13 cellular contexts compared by ENCODE assay signal in the genomic region with DNA sequence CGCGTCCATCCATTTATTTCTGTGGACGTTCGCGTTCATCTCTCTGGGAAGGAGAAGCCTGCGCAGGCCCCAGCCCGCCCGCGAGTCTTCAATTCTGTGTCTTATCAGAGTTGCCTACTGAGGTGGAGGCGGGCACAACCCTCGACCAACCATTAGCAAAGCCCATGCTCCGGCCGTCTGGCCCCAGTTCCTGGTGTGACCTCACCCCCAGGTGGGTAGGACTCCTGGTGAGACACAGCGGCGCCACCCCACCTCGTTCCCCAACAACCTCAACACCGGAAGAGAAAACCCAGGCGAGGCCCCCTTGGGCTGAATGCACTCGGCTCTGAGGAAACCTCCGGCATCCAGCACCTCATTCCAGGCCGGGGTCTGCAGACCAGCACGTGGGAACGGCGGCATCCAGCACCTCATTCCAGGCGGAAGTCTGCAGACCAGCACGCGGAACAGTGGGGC. TPM values are rescaled to one million over a fixed set of nuclear protein-coding genes. Genes with fewer than 3 reads are reported as not detected.
DNase-seq lines count a peak whose midpoint lies in the region; ATAC-seq and TF ChIP-seq lines count a peak whose summit lies in the region.
"Had no signal": no experiment of that assay in that cellular context is flagged by ENCODE, and none has a peak within 500 bp of the region (broad histone marks: within the 10 kb centered on the region; RNA-seq: fewer than 3 reads in every experiment).

No MANE protein-coding gene starts in this region.

- no peaks in the 10 kb centered on the region for H3K27me3 ChIP-seq in H7 (ENCODE audit: control insufficient read depth, insufficient read depth, low read length)
- H3K27me3 ChIP-seq in right lobe of liver, result no peaks in the 10 kb centered on the region
- H3K27me3 ChIP-seq in sigmoid colon, result no peaks in the 10 kb centered on the region
- no peaks in the 10 kb centered on the region for H3K27me3 ChIP-seq in hepatocyte
- H3K27me3 ChIP-seq: ascending aorta, MG63, SJCRH30 had no signal

- DNase-seq in H7 (peak; percentile 56), activated B cell treated with CpG ODN at 0.5 μM for 24 hours (no peak), right lobe of liver (peak in 2 of 3 donors; percentile 32 to 53), sigmoid colon (no peak), NCI-H187 treated with DMSO at 0.1 percent for 48 hours (lab: John Stamatoyannopoulos, UW) (no peak), hepatocyte (ENCODE audit: low spot score) (no peak), DMS53 treated with DMSO at 0.1 percent for 48 hours (lab: John Stamatoyannopoulos, UW; ENCODE audit: unreplicated experiment) (no peak)
- DNase-seq: kidney glomerular epithelial cell, MG63, NCI-H2171, nucleus accumbens, SJCRH30 had no signal

- ATAC-seq in activated B cell treated with CpG ODN at 0.5 μM for 24 hours (ENCODE audit: low read depth) (no peak), right lobe of liver (no peak)

- H2AFZ ChIP-seq in hepatocyte, result no peak overlapping the region

- no peaks in the 10 kb centered on the region for H3K9me2 ChIP-seq in hepatocyte (replicated peaks; ENCODE audit: insufficient read depth)

- no peak overlapping the region for H3K4me3 Mint-ChIP-seq in activated B cell treated with CpG ODN at 0.5 μM for 24 hours

- H4K20me1 ChIP-seq in hepatocyte (ENCODE audit: insufficient read depth, poor library complexity, severe bottlenecking), result peaks cover 74% of the 10 kb centered on the region

- TF ChIP-seq CTCF in activated B cell treated with CpG ODN at 0.5 μM for 24 hours (IDR thresholded peaks at IDR 0.05) (no peak), right lobe of liver (IDR thresholded peaks at IDR 0.05) (no peak), sigmoid colon (IDR thresholded peaks at IDR 0.05) (no peak), hepatocyte (IDR thresholded peaks at IDR 0.05; ENCODE audit: poor library complexity) (no peak)

- peak overlapping the region; percentile 65 for H3K27ac Mint-ChIP-seq in activated B cell treated with CpG ODN at 0.5 μM for 24 hours

- H3K27ac ChIP-seq in right lobe of liver, result no peak overlapping the region
- peak overlapping the region; percentile 80 to 89 (median 82) for H3K27ac ChIP-seq in sigmoid colon
- no peak overlapping the region for H3K27ac ChIP-seq in hepatocyte
- H3K27ac ChIP-seq: SJCRH30 had no signal

- CTCF ChIA-PET in activated B cell treated with CpG ODN at 0.5 μM for 24 hours (lab: Charles Lee), result interaction anchor here (2.1 kb wide), 1 partner anchor 66 kb away, joined by 13 read pairs; no protein-coding TSS in a partner anchor

- peaks cover 5% of the 10 kb centered on the region for H3K36me3 ChIP-seq in H7 (replicated peaks; ENCODE audit: control insufficient read depth, insufficient read depth, low read length)
- H3K36me3 ChIP-seq in right lobe of liver, result peaks cover 0 to 12% (median under 1%) of the 10 kb centered on the region in 4 donors
- H3K36me3 ChIP-seq in sigmoid colon, result peaks cover 0 to 19% (median 16%) of the 10 kb centered on the region in 4 donors
- H3K36me3 ChIP-seq in hepatocyte (replicated peaks; ENCODE audit: insufficient read depth, low read depth), result no peaks in the 10 kb centered on the region

- intact Hi-C loops in activated B cell treated with CpG ODN at 0.5 μM for 24 hours (cut with micrococcal nuclease) (no loop called here), right lobe of liver (cut with DNase I) (loop anchor here (10.0 kb wide), 2 partner anchors 58 to 68 kb away; partner anchors contain the start of gene GALP (in 1 of the 2)), sigmoid colon (cut with DNase I) (no loop called here)

- H3K9me3 ChIP-seq in right lobe of liver (no peaks in the 10 kb centered on the region), sigmoid colon (no peaks in the 10 kb centered on the region), hepatocyte (ENCODE audit: low read depth) (no peaks in the 10 kb centered on the region)
- H3K9me3 ChIP-seq: ascending aorta, MG63, SJCRH30 had no signal

- peaks cover 66% of the 10 kb centered on the region for H3K4me1 Mint-ChIP-seq in activated B cell treated with CpG ODN at 0.5 μM for 24 hours

- peaks cover 90% of the 10 kb centered on the region for H3K79me2 ChIP-seq in hepatocyte

- WGBS in right lobe of liver (ENCODE audit: insufficient coverage, low coverage, low lambda C conversion rate, missing lambda C conversion rate), result 84% methylated on average over 19 of the region's 27 CpGs
- 48 to 84% methylated on average over 27 of the region's 27 CpGs for WGBS in sigmoid colon, 2 donors
- WGBS in hepatocyte (ENCODE audit: low lambda C conversion rate, missing lambda C conversion rate), result 88% methylated on average over 23 of the region's 27 CpGs

- no peaks in the 10 kb centered on the region for H3K9me3 Mint-ChIP-seq in activated B cell treated with CpG ODN at 0.5 μM for 24 hours

- no peaks in the 10 kb centered on the region for H3K27me3 Mint-ChIP-seq in activated B cell treated with CpG ODN at 0.5 μM for 24 hours

- H3K4me1 ChIP-seq in right lobe of liver (peaks cover 0 to 56% (median 29%) of the 10 kb centered on the region in 4 donors), sigmoid colon (peaks cover 0 to 69% (median 68%) of the 10 kb centered on the region in 4 donors), hepatocyte (ENCODE audit: insufficient read depth) (peaks cover 37% of the 10 kb centered on the region)

- POLR2A ChIA-PET in activated B cell treated with CpG ODN at 0.5 μM for 24 hours (lab: Charles Lee), result no interaction called here

- H3K4me2 ChIP-seq in hepatocyte, result no peak overlapping the region

- H3K36me3 Mint-ChIP-seq in activated B cell treated with CpG ODN at 0.5 μM for 24 hours (ENCODE audit: low read depth), result peaks cover 29% of the 10 kb centered on the region

- H3K4me3 ChIP-seq in H7 (ENCODE audit: insufficient read depth, low read depth, low read length) (no peak overlapping the region), right lobe of liver (no peak overlapping the region), sigmoid colon (no peak overlapping the region), hepatocyte (no peak overlapping the region)
- H3K4me3 ChIP-seq: ascending aorta, MG63, SJCRH30 had no signal

- no peak for TF ChIP-seq EP300 in sigmoid colon (IDR thresholded peaks at IDR 0.05)

- TF ChIP-seq POLR2A in right lobe of liver (IDR thresholded peaks at IDR 0.05) (no peak), sigmoid colon (IDR thresholded peaks at IDR 0.05) (no peak)

RNA-seq across cellular contexts. Expression of gene ZNF787, which starts 14.7 kb away (rescaled TPM):
- 84.2 and 95.4 TPM in 2 replicates for total RNA-seq in H7 (2014; rRNA removed; shearing (Covaris generic))
- total RNA-seq in activated B cell treated with CpG ODN at 0.5 μM for 24 hours, result 40.8 and 42.3 TPM in 2 replicates
- 10 to 100 TPM; 15.8 to 26.0 (median 22.5) TPM for total RNA-seq in right lobe of liver
- total RNA-seq in sigmoid colon, result 10 to 100 TPM; 11.0 to 14.1 (median 12.1) TPM
- 10 to 100 TPM; 25.2 to 38.3 (median 26.1) TPM for polyA plus RNA-seq in sigmoid colon
- 14.5 and 23.5 TPM in 2 replicates for total RNA-seq in hepatocyte
- polyA plus RNA-seq in hepatocyte, result 24.9 and 27.2 TPM in 2 replicates

RNA-seq across cellular contexts. Expression of gene ZNF444, which starts 34.7 kb away (rescaled TPM):
- total RNA-seq in H7 (2014; rRNA removed; shearing (Covaris generic)), result 60.9 and 63.4 TPM in 2 replicates
- 28.1 and 32.1 TPM in 2 replicates for total RNA-seq in activated B cell treated with CpG ODN at 0.5 μM for 24 hours
- 10 to 100 TPM; 23.2 to 38.4 (median 30.8) TPM for total RNA-seq in right lobe of liver
- 10 to 100 TPM; 25.3 to 57.4 (median 34.1) TPM for total RNA-seq in sigmoid colon
- 10 to 100 TPM; 11.4 to 27.9 (median 14.3) TPM for polyA plus RNA-seq in sigmoid colon
- total RNA-seq in hepatocyte, result 38.3 and 46.6 TPM in 2 replicates
- 60.2 and 74.3 TPM in 2 replicates for polyA plus RNA-seq in hepatocyte

Comparison
In these comparisons a context has a peak if more than half of its experiments do, and no peak if none do; other contexts are left out.
1. DNase-seq: peak in H7 (single experiment) and right lobe of liver (2 of 3); none in activated B cell treated with CpG ODN at 0.5 μM for 24 hours (single experiment), sigmoid colon (single experiment), NCI-H187 treated with DMSO at 0.1 percent for 48 hours (single experiment), hepatocyte (single experiment) and DMS53 treated with DMSO at 0.1 percent for 48 hours (single experiment).
2. H3K27ac ChIP-seq: peak in sigmoid colon (4 of 4); none in right lobe of liver (0 of 3) and hepatocyte (single experiment).
3. intact Hi-C loops: an anchor here in right lobe of liver (10.0 kb wide); none called in activated B cell treated with CpG ODN at 0.5 μM for 24 hours and sigmoid colon.